20 cellular contexts compared by ENCODE assay signal in the genomic region with DNA sequence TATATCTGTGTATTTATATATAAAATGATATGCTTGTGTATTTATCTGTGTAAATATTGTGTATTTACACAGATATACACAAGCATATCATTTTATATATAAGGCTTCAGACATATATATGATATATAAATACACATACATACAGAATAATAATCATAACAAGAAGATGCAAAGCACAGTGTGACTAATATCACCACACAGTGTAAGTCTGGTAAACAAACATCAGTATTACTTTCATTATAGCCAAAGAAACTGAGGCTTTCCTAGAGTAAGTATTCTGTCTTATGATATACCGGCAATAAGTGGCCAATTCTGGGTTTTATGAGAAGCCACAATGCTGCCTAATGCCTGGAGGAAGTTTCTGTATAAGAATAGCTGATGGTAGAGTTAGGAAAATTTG.
"Had no signal": no experiment of that assay in that cellular context is flagged by ENCODE, and none has a peak within 500 bp of the region (broad histone marks: within the 10 kb centered on the region; RNA-seq: fewer than 3 reads in every experiment).

No MANE protein-coding gene starts in this region.

- DNase-seq: activated CD4-positive, alpha-beta T cell treated with anti-CD3 and anti-CD28 coated beads, Interleukin-2, amount 10 ng/mL, durations not matched to agents 7 days and 5 days; activated CD8-positive, alpha-beta memory T cell treated with anti-CD3 and anti-CD28 coated beads, Interleukin-2, amount 50 U/mL, for 48 hours; activated CD8-positive, alpha-beta T cell treated with anti-CD3 and anti-CD28 coated beads, Interleukin-2, amount 10 ng/mL, durations not matched to agents 7 days and 5 days; activated gamma-delta T cell; activated T-cell treated with anti-CD3 and anti-CD28 coated beads, Interleukin-2, amount 50 U/mL, for 72 hours; effector CD4-positive, alpha-beta T cell; heart left ventricle; kidney glomerular epithelial cell; left ventricle myocardium superior; occipital lobe; retina; stimulated activated CD4-positive, alpha-beta T cell treated with anti-CD3 and anti-CD28 coated beads, Interleukin-2, amount 100 ng/mL, for 24 hours; stomach; trophoblast cell had no signal

- H3K4me3 ChIP-seq: ascending aorta, esophagus muscularis mucosa, gastroesophageal sphincter, heart left ventricle, stomach had no signal

- H3K27me3 ChIP-seq: ascending aorta, esophagus muscularis mucosa, gastroesophageal sphincter, heart left ventricle, stomach had no signal

- H3K9me3 ChIP-seq: ascending aorta had no signal

- H3K27ac Mint-ChIP-seq: activated CD4-positive, alpha-beta T cell treated with anti-CD3 and anti-CD28 coated beads, Interleukin-2, amount 10 ng/mL, durations not matched to agents 7 days and 5 days; activated CD8-positive, alpha-beta T cell treated with anti-CD3 and anti-CD28 coated beads, Interleukin-2, amount 10 ng/mL, durations not matched to agents 7 days and 5 days; activated naive CD4-positive, alpha-beta T cell treated with anti-CD3 and anti-CD28 coated beads, Interleukin-2, amount 50 U/mL, for 24 hours; activated T-cell treated with anti-CD3 and anti-CD28 coated beads, Interleukin-2, amount 50 U/mL, for 72 hours; T-helper 1 cell treated with Interleukin-12 subunit alpha and Interleukin-12 subunit beta and Interleukin-4 antibody, amounts not matched to agents 30 μg/mL and 1 μg/mL, for 36 hours had no signal

- H3K9me3 Mint-ChIP-seq: activated naive CD4-positive, alpha-beta T cell treated with anti-CD3 and anti-CD28 coated beads, Interleukin-2, amount 50 U/mL, for 24 hours; central memory CD8-positive, alpha-beta T cell had no signal

- H3K27me3 Mint-ChIP-seq: activated CD4-positive, alpha-beta T cell treated with anti-CD3 and anti-CD28 coated beads, Interleukin-2, amount 10 ng/mL, durations not matched to agents 7 days and 5 days; activated naive CD4-positive, alpha-beta T cell treated with anti-CD3 and anti-CD28 coated beads, Interleukin-2, amount 50 U/mL, for 24 hours; central memory CD8-positive, alpha-beta T cell had no signal

- H3K4me3 Mint-ChIP-seq: activated CD4-positive, alpha-beta T cell treated with anti-CD3 and anti-CD28 coated beads, Interleukin-2, amount 10 ng/mL, durations not matched to agents 7 days and 5 days; activated CD8-positive, alpha-beta T cell treated with anti-CD3 and anti-CD28 coated beads, Interleukin-2, amount 10 ng/mL, durations not matched to agents 7 days and 5 days; activated naive CD4-positive, alpha-beta T cell treated with anti-CD3 and anti-CD28 coated beads, Interleukin-2, amount 50 U/mL, for 24 hours; activated T-cell treated with anti-CD3 and anti-CD28 coated beads, Interleukin-2, amount 50 U/mL, for 72 hours; central memory CD8-positive, alpha-beta T cell; T-helper 1 cell treated with Interleukin-12 subunit alpha and Interleukin-12 subunit beta and Interleukin-4 antibody, amounts not matched to agents 30 μg/mL and 1 μg/mL, for 36 hours had no signal

- H3K27ac ChIP-seq: heart left ventricle, stomach had no signal

- H3K4me1 ChIP-seq: ascending aorta, stomach had no signal

- ATAC-seq: activated CD8-positive, alpha-beta T cell treated with anti-CD3 and anti-CD28 coated beads, Interleukin-2, amount 10 ng/mL, durations not matched to agents 7 days and 5 days; gastroesophageal sphincter; heart left ventricle; left ventricle myocardium superior had no signal

- H3K4me1 Mint-ChIP-seq: activated CD4-positive, alpha-beta T cell treated with anti-CD3 and anti-CD28 coated beads, Interleukin-2, amount 10 ng/mL, durations not matched to agents 7 days and 5 days; activated naive CD4-positive, alpha-beta T cell treated with anti-CD3 and anti-CD28 coated beads, Interleukin-2, amount 50 U/mL, for 24 hours had no signal
